In genomic region chr15:56733131-56734012, GRCh38 we compare ENCODE assay signal across 8 cellular contexts. TPM values are rescaled to one million over a fixed set of nuclear protein-coding genes. Genes with fewer than 3 reads are reported as not detected.
DNase-seq lines count a peak whose midpoint lies in the region; ATAC-seq and TF ChIP-seq lines count a peak whose summit lies in the region.

TSS of gene ZNF280D (minus strand) at chr15:56733509. CDS start at chr15:56707109, 26,400 bp downstream.

- DNase-seq in Daoy (ENCODE audit: low read depth), result peak; percentile 90
- peak; percentile 79 for DNase-seq in H4 (ENCODE audit: low spot score)
- peak; percentile 84 for DNase-seq in M059J (ENCODE audit: low read depth)
- DNase-seq in SJSA1 (ENCODE audit: low read depth in 1 of 2, low spot score in 2 of 2), result peak; percentile 93 to 94
- peak; percentile 62 for DNase-seq in activated gamma-delta T cell treated with anti-CD3 and anti-CD28 coated beads, Interleukin-2, amount 50 U/mL, for 16 hours (ENCODE audit: low read depth)
- DNase-seq in foreskin keratinocyte, result peak; percentile 41 to 73
- DNase-seq in non-pigmented ciliary epithelial cell (ENCODE audit: low read depth), result peak; percentile 53
- peak; percentile 38 to 89 (median 79) for DNase-seq in substantia nigra (lab: John Stamatoyannopoulos, UW)

- peaks cover 7% of the 10 kb centered on the region; the same call in 1 of the 2 replicates for H3K9me3 ChIP-seq in SJSA1 (replicated peaks)

- H3K36me3 ChIP-seq in SJSA1, result peaks cover 19% of the 10 kb centered on the region

- ATAC-seq in foreskin keratinocyte, result peak; percentile 90

- no peak for TF ChIP-seq CTCF in foreskin keratinocyte (conservative IDR thresholded peaks at IDR 0.05)

- H3K27ac ChIP-seq in SJSA1, result peak within 1 kb of the TSS; percentile 94
- H3K27ac ChIP-seq in foreskin keratinocyte, result peak within 1 kb of the TSS; percentile 95
- peak within 1 kb of the TSS; percentile 94 for H3K27ac ChIP-seq in substantia nigra (ENCODE audit: low read depth, low read length, poor library complexity, severe bottlenecking)

- H3K4me1 ChIP-seq in SJSA1 (replicated peaks) (peaks cover 44% of the 10 kb centered on the region), foreskin keratinocyte (no peaks in the 10 kb centered on the region)

- H3K4me3 ChIP-seq in SJSA1, result peak within 1 kb of the TSS; percentile 72

- H3K27me3 ChIP-seq in SJSA1 (replicated peaks) (no peaks in the 10 kb centered on the region), foreskin keratinocyte (no peaks in the 10 kb centered on the region)

RNA-seq across cellular contexts. Expression of gene ZNF280D, which starts in this region (rescaled TPM):
- total RNA-seq in Daoy (2014; rRNA removed; shearing (Covaris generic)), result 17.7 and 20.3 TPM in 2 replicates
- 11.5 and 13.5 TPM in 2 replicates for total RNA-seq in H4 (2014; rRNA removed; shearing (Covaris generic))
- total RNA-seq in M059J (2014; rRNA removed; shearing (Covaris generic)), result 14.4 and 15.3 TPM in 2 replicates
- total RNA-seq in SJSA1 (2014; rRNA removed; shearing (Covaris generic)), result 19.9 and 34.0 TPM in 2 replicates
- 10.0 and 11.6 TPM in 2 replicates for total RNA-seq in foreskin keratinocyte
- 4.3 and 4.6 TPM in 2 replicates for polyA plus RNA-seq in foreskin keratinocyte

Comparison
In these comparisons a context has a peak if more than half of its experiments do, and no peak if none do; other contexts are left out.
1. Peak in every context shown above with its lines: DNase-seq, ATAC-seq, H3K4me3 ChIP-seq and H3K27ac ChIP-seq.